In genomic region chr22:20571531-20572007, GRCh38 we compare ENCODE assay signal across 8 cellular contexts.
DNase-seq lines count a peak whose midpoint lies in the region; ATAC-seq and TF ChIP-seq lines count a peak whose summit lies in the region.

No MANE protein-coding gene starts in this region.

- H3K36me3 ChIP-seq in CD8-positive, alpha-beta T cell (ENCODE audit: insufficient read depth, low read length): peaks cover 54% of the 10 kb centered on the region

- no peak overlapping the region for H3K4me3 ChIP-seq in CD8-positive, alpha-beta T cell (ENCODE audit: low read depth, low read length)
- no peak overlapping the region for H3K4me3 ChIP-seq in LNCaP clone FGC (ENCODE audit: low read depth, low read length)

- no peaks in the 10 kb centered on the region for H3K27me3 Mint-ChIP-seq in CD8-positive, alpha-beta T cell (ENCODE audit: low read depth)
- H3K27me3 Mint-ChIP-seq in glutamatergic neuron (ENCODE audit: unreplicated experiment): peaks cover 2% of the 10 kb centered on the region

- no peaks in the 10 kb centered on the region for H3K9me3 Mint-ChIP-seq in CD8-positive, alpha-beta T cell
- peaks cover 3% of the 10 kb centered on the region for H3K9me3 Mint-ChIP-seq in glutamatergic neuron (ENCODE audit: unreplicated experiment)

- no peak overlapping the region for H3K27ac ChIP-seq in CD8-positive, alpha-beta T cell (ENCODE audit: low read depth, low read length)

- H3K27me3 ChIP-seq in CD8-positive, alpha-beta T cell (ENCODE audit: insufficient read depth, low read length): no peaks in the 10 kb centered on the region

- POLR2A ChIA-PET in CD8-positive, alpha-beta T cell (lab: Charles Lee): interaction anchor here (0.6 to 10.1 kb wide), 6 partner anchors 11 to 108 kb away, joined by 3 to 308 read pairs (median 4); partner anchors contain the start of gene MED15

- H3K27ac Mint-ChIP-seq in CD8-positive, alpha-beta T cell: no peak overlapping the region
- H3K27ac Mint-ChIP-seq in glutamatergic neuron (ENCODE audit: unreplicated experiment): no peak overlapping the region

- CTCF ChIA-PET in CD8-positive, alpha-beta T cell (lab: Charles Lee): interaction anchor here (0.5 to 16.0 kb wide), 24 partner anchors 7 to 170 kb away, joined by 3 to 382 read pairs (median 5); partner anchors contain the start of gene MED15

- intact Hi-C loops in CD8-positive, alpha-beta T cell (cut with DNase I, micrococcal nuclease): loop anchor here (1.0 to 5.0 kb wide), 2 partner anchors 75 to 154 kb away; no protein-coding TSS in a partner anchor

- no peaks in the 10 kb centered on the region for H3K9me3 ChIP-seq in CD8-positive, alpha-beta T cell (ENCODE audit: low read length)

- no peak for ATAC-seq in CD8-positive, alpha-beta T cell
- no peak for ATAC-seq in GM21786 (IDR thresholded peaks at IDR 0.05; ENCODE audit: unreplicated experiment)

- peaks cover 70% of the 10 kb centered on the region for H3K4me1 Mint-ChIP-seq in CD8-positive, alpha-beta T cell (ENCODE audit: low read depth)
- no peaks in the 10 kb centered on the region for H3K4me1 Mint-ChIP-seq in glutamatergic neuron (ENCODE audit: low read depth, unreplicated experiment)

- peak; percentile 38 to 87 (median 76) for DNase-seq in CD8-positive, alpha-beta T cell
- no peak for DNase-seq in LNCaP clone FGC (ENCODE audit: low read depth)
- peak; percentile 75 for DNase-seq in activated T-cell treated with anti-CD3 and anti-CD28 coated beads, Interleukin-2, amount 50 U/mL, for 1 hour
- DNase-seq in glutamatergic neuron: peak; percentile 55
- peak; percentile 73 to 76 for DNase-seq in stimulated activated CD4-positive, alpha-beta T cell treated with anti-CD3 and anti-CD28 coated beads, Interleukin-2, amount 100 ng/mL, for 24 hours
- no peak for DNase-seq in RKO (ENCODE audit: low spot score)
- DNase-seq in Ammon's horn (ENCODE audit: low spot score): no peak

- peaks cover 94% of the 10 kb centered on the region for H3K36me3 Mint-ChIP-seq in CD8-positive, alpha-beta T cell
- peaks cover 10% of the 10 kb centered on the region for H3K36me3 Mint-ChIP-seq in glutamatergic neuron (ENCODE audit: unreplicated experiment)

- peaks cover 64% of the 10 kb centered on the region for H3K4me1 ChIP-seq in CD8-positive, alpha-beta T cell (ENCODE audit: insufficient read depth, low read length)

- TF ChIP-seq CTCF in CD8-positive, alpha-beta T cell (IDR thresholded peaks at IDR 0.05): peak; percentile 83
- TF ChIP-seq CTCF in LNCaP clone FGC (IDR thresholded peaks at IDR 0.05; ENCODE audit: control insufficient read depth, extremely low read depth, insufficient read depth) (peak; percentile 64), glutamatergic neuron (IDR thresholded peaks at IDR 0.05; ENCODE audit: partially characterized antibody, unreplicated experiment) (peak; percentile 80)

- H3K4me3 Mint-ChIP-seq in CD8-positive, alpha-beta T cell: peak overlapping the region; percentile 42
- H3K4me3 Mint-ChIP-seq in glutamatergic neuron (ENCODE audit: unreplicated experiment): no peak overlapping the region

Comparison
In these comparisons a context has a peak if more than half of its experiments do, and no peak if none do; other contexts are left out.
1. DNase-seq: peak in CD8-positive, alpha-beta T cell (7 of 7), activated T-cell treated with anti-CD3 and anti-CD28 coated beads, Interleukin-2, amount 50 U/mL, for 1 hour (single experiment), glutamatergic neuron (single experiment) and stimulated activated CD4-positive, alpha-beta T cell treated with anti-CD3 and anti-CD28 coated beads, Interleukin-2, amount 100 ng/mL, for 24 hours (2 of 2); none in LNCaP clone FGC (single experiment), RKO (single experiment) and Ammon's horn (single experiment).
2. Peak in every context shown above with its lines, with median percentiles within 50 percentile points of each other: CTCF ChIP-seq.